In the genomic region with DNA sequence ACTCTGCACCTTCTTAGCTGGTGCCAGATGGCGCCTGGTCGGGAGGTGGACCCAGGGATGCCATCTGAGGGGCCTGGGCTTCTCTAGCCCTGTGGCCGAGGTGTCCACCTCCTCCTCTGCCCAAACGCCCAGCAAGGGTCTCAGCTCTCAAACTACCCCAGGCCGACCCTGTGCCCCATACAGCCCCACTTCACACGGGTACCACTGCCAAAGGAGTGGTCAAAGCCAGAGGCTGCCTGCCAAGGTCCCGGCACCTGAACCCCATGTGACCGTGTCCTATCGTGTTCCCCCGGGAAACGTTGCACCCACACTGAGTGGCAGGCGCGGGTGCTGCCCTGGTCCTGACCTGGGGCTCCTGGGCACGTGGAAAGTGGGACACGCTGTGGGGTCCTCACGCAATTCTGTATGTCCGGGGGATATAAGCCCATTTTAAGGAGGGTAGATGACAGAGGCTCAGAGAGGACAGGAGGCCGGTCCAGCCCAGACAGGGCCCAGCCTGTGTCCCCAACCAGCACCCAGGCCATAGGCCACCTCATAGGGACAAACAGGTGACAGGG, we compare ENCODE assay signal across 2 cellular contexts.
TF ChIP-seq lines count a peak whose summit lies in the region.

No MANE protein-coding gene starts in this region.

TF ChIP-seq in SK-N-SH, 30 proteins besides CTCF, POLR2A, EP300 and RAD21 (continued from another document):
- TF ChIP-seq, protein P1, sequence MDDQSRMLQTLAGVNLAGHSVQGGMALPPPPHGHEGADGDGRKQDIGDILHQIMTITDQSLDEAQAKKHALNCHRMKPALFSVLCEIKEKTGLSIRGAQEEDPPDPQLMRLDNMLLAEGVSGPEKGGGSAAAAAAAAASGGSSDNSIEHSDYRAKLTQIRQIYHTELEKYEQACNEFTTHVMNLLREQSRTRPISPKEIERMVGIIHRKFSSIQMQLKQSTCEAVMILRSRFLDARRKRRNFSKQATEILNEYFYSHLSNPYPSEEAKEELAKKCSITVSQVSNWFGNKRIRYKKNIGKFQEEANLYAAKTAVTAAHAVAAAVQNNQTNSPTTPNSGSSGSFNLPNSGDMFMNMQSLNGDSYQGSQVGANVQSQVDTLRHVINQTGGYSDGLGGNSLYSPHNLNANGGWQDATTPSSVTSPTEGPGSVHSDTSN (IDR thresholded peaks at IDR 0.05): no peak
- TF ChIP-seq GATA2 (CRISPR knock-in tag; IDR thresholded peaks at IDR 0.05) (no peak), ELF1 (IDR thresholded peaks at IDR 0.05) (no peak), SMC3 (IDR thresholded peaks at IDR 0.05; ENCODE audit: low read depth, low read length) (no peak), FOSL2 (IDR thresholded peaks at IDR 0.05; ENCODE audit: borderline replicate concordance, low read depth) (no peak), TCF12 (IDR thresholded peaks at IDR 0.05) (no peak), POLR2AphosphoS5 (IDR thresholded peaks at IDR 0.05; ENCODE audit: low read depth, low read length) (no peak), TAF1 (IDR thresholded peaks at IDR 0.05; ENCODE audit: borderline replicate concordance, low read depth, low read length) (no peak), TEAD4 (IDR thresholded peaks at IDR 0.05; ENCODE audit: borderline replicate concordance, insufficient read depth) (no peak), SIN3A (IDR thresholded peaks at IDR 0.05; ENCODE audit: borderline replicate concordance, low read depth, low read length) (no peak), RCOR1 (IDR thresholded peaks at IDR 0.05; ENCODE audit: low read length) (no peak), FOXJ3 (CRISPR knock-in tag; IDR thresholded peaks at IDR 0.05) (no peak), RFX5 (IDR thresholded peaks at IDR 0.05; ENCODE audit: low read length) (no peak), GABPA (IDR thresholded peaks at IDR 0.05; ENCODE audit: low read depth) (no peak), NFIC (IDR thresholded peaks at IDR 0.05; ENCODE audit: borderline replicate concordance) (no peak)
- TF ChIP-seq, protein P2, sequence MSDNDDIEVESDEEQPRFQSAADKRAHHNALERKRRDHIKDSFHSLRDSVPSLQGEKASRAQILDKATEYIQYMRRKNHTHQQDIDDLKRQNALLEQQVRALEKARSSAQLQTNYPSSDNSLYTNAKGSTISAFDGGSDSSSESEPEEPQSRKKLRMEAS (IDR thresholded peaks at IDR 0.05; ENCODE audit: low read depth): no peak
- TF ChIP-seq, protein P3, sequence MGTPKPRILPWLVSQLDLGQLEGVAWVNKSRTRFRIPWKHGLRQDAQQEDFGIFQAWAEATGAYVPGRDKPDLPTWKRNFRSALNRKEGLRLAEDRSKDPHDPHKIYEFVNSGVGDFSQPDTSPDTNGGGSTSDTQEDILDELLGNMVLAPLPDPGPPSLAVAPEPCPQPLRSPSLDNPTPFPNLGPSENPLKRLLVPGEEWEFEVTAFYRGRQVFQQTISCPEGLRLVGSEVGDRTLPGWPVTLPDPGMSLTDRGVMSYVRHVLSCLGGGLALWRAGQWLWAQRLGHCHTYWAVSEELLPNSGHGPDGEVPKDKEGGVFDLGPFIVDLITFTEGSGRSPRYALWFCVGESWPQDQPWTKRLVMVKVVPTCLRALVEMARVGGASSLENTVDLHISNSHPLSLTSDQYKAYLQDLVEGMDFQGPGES (IDR thresholded peaks at IDR 0.05; ENCODE audit: low read depth, low read length): no peak
- TF ChIP-seq, protein P4, sequence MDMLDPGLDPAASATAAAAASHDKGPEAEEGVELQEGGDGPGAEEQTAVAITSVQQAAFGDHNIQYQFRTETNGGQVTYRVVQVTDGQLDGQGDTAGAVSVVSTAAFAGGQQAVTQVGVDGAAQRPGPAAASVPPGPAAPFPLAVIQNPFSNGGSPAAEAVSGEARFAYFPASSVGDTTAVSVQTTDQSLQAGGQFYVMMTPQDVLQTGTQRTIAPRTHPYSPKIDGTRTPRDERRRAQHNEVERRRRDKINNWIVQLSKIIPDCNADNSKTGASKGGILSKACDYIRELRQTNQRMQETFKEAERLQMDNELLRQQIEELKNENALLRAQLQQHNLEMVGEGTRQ (IDR thresholded peaks at IDR 0.05; ENCODE audit: borderline replicate concordance, low read depth, low read length): no peak

TF ChIP-seq in SK-N-SH treated with all-trans-retinoic acid at 6 μM for 48 hours, 23 proteins besides CTCF, POLR2A, EP300 and RAD21:
- TF ChIP-seq, protein P5, sequence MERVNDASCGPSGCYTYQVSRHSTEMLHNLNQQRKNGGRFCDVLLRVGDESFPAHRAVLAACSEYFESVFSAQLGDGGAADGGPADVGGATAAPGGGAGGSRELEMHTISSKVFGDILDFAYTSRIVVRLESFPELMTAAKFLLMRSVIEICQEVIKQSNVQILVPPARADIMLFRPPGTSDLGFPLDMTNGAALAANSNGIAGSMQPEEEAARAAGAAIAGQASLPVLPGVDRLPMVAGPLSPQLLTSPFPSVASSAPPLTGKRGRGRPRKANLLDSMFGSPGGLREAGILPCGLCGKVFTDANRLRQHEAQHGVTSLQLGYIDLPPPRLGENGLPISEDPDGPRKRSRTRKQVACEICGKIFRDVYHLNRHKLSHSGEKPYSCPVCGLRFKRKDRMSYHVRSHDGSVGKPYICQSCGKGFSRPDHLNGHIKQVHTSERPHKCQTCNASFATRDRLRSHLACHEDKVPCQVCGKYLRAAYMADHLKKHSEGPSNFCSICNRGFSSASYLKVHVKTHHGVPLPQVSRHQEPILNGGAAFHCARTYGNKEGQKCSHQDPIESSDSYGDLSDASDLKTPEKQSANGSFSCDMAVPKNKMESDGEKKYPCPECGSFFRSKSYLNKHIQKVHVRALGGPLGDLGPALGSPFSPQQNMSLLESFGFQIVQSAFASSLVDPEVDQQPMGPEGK (CRISPR knock-in tag; IDR thresholded peaks at IDR 0.05; ENCODE audit: borderline replicate concordance): no peak
- TF ChIP-seq TCF4 (CRISPR knock-in tag; IDR thresholded peaks at IDR 0.05; ENCODE audit: borderline replicate concordance) (no peak), ZNF8 (CRISPR knock-in tag; IDR thresholded peaks at IDR 0.05) (no peak), ZNF565 (CRISPR knock-in tag; conservative IDR thresholded peaks at IDR 0.05; ENCODE audit: low read depth) (no peak), CSDC2 (CRISPR knock-in tag; IDR thresholded peaks at IDR 0.05) (no peak), ISL1 (CRISPR knock-in tag; IDR thresholded peaks at IDR 0.05) (no peak), ZNF70 (CRISPR knock-in tag; IDR thresholded peaks at IDR 0.05) (no peak), SNAI2 (CRISPR knock-in tag; IDR thresholded peaks at IDR 0.05) (no peak), BACH2 (CRISPR knock-in tag; IDR thresholded peaks at IDR 0.05; ENCODE audit: borderline replicate concordance) (no peak), TOX (CRISPR knock-in tag; IDR thresholded peaks at IDR 0.05; ENCODE audit: borderline replicate concordance) (no peak), ZFP30 (CRISPR knock-in tag; IDR thresholded peaks at IDR 0.05) (no peak), ESRRG (CRISPR knock-in tag; IDR thresholded peaks at IDR 0.05) (no peak), RARB (CRISPR knock-in tag; IDR thresholded peaks at IDR 0.05) (no peak), OSR1 (CRISPR knock-in tag; IDR thresholded peaks at IDR 0.05) (no peak), GLIS3 (CRISPR knock-in tag; IDR thresholded peaks at IDR 0.05) (no peak)
- TF ChIP-seq, protein P6, sequence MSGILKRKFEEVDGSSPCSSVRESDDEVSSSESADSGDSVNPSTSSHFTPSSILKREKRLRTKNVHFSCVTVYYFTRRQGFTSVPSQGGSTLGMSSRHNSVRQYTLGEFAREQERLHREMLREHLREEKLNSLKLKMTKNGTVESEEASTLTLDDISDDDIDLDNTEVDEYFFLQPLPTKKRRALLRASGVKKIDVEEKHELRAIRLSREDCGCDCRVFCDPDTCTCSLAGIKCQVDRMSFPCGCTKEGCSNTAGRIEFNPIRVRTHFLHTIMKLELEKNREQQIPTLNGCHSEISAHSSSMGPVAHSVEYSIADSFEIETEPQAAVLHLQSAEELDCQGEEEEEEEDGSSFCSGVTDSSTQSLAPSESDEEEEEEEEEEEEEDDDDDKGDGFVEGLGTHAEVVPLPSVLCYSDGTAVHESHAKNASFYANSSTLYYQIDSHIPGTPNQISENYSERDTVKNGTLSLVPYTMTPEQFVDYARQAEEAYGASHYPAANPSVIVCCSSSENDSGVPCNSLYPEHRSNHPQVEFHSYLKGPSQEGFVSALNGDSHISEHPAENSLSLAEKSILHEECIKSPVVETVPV (CRISPR knock-in tag; IDR thresholded peaks at IDR 0.05): no peak
- TF ChIP-seq, protein P7, sequence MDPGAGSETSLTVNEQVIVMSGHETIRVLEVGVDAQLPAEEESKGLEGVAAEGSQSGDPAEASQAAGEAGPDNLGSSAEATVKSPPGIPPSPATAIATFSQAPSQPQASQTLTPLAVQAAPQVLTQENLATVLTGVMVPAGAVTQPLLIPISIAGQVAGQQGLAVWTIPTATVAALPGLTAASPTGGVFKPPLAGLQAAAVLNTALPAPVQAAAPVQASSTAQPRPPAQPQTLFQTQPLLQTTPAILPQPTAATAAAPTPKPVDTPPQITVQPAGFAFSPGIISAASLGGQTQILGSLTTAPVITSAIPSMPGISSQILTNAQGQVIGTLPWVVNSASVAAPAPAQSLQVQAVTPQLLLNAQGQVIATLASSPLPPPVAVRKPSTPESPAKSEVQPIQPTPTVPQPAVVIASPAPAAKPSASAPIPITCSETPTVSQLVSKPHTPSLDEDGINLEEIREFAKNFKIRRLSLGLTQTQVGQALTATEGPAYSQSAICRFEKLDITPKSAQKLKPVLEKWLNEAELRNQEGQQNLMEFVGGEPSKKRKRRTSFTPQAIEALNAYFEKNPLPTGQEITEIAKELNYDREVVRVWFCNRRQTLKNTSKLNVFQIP (CRISPR knock-in tag; IDR thresholded peaks at IDR 0.05; ENCODE audit: borderline replicate concordance, low read depth): no peak
- TF ChIP-seq, protein P8, sequence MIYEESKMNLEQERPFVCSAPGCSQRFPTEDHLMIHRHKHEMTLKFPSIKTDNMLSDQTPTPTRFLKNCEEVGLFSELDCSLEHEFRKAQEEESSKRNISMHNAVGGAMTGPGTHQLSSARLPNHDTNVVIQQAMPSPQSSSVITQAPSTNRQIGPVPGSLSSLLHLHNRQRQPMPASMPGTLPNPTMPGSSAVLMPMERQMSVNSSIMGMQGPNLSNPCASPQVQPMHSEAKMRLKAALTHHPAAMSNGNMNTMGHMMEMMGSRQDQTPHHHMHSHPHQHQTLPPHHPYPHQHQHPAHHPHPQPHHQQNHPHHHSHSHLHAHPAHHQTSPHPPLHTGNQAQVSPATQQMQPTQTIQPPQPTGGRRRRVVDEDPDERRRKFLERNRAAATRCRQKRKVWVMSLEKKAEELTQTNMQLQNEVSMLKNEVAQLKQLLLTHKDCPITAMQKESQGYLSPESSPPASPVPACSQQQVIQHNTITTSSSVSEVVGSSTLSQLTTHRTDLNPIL (CRISPR knock-in tag; IDR thresholded peaks at IDR 0.05; ENCODE audit: low read depth): no peak
